Comparison of ENCODE assay signal across 8 cellular contexts in the genomic region with DNA sequence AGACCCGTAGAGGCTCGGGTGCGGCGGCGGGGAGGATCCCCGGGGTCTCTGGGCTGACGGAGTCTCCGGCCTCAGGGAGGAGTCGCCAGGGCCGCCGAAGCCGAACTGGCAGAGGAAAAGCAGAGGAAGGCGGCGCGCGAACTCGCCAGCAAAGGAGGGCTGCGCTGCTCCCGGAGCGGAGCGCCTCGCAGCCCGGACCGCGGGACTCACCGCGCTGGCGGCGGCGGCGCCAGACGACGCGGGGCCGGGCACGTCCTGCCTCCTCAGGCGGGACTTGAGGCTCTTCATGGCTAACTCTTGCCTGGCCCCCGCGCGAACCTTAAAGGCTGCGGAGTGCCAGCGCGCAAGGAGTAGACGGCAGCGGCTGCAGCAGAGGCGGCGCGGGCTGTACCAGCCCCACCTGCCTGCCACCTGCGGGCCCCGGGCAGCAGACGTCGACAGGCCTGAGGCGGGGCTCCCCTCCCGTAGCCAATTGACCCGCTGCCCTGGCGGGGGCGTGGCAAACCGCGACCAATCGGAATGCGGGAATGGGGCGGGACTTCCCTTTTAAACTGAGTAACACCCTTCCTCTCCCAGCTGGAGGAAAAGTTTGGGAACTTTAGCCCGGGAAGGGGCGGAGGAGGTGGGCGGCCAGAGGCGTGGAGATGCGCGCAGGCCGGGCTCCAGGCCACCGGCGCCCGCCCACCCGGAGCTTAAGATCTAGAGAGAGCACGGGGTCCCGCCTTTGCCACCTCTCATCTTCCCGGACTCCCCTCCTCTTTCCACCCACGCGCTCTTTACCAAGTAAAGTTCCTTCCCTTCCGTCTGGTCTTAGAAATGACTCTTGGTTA. TPM values are rescaled to one million over a fixed set of nuclear protein-coding genes. Genes with fewer than 3 reads are reported as not detected.
A peak's percentile ranks its signal among the peaks of the same experiment; 100 is the strongest.
DNase-seq lines count a peak whose midpoint lies in the region; ATAC-seq and TF ChIP-seq lines count a peak whose summit lies in the region.

A gene with protein sequence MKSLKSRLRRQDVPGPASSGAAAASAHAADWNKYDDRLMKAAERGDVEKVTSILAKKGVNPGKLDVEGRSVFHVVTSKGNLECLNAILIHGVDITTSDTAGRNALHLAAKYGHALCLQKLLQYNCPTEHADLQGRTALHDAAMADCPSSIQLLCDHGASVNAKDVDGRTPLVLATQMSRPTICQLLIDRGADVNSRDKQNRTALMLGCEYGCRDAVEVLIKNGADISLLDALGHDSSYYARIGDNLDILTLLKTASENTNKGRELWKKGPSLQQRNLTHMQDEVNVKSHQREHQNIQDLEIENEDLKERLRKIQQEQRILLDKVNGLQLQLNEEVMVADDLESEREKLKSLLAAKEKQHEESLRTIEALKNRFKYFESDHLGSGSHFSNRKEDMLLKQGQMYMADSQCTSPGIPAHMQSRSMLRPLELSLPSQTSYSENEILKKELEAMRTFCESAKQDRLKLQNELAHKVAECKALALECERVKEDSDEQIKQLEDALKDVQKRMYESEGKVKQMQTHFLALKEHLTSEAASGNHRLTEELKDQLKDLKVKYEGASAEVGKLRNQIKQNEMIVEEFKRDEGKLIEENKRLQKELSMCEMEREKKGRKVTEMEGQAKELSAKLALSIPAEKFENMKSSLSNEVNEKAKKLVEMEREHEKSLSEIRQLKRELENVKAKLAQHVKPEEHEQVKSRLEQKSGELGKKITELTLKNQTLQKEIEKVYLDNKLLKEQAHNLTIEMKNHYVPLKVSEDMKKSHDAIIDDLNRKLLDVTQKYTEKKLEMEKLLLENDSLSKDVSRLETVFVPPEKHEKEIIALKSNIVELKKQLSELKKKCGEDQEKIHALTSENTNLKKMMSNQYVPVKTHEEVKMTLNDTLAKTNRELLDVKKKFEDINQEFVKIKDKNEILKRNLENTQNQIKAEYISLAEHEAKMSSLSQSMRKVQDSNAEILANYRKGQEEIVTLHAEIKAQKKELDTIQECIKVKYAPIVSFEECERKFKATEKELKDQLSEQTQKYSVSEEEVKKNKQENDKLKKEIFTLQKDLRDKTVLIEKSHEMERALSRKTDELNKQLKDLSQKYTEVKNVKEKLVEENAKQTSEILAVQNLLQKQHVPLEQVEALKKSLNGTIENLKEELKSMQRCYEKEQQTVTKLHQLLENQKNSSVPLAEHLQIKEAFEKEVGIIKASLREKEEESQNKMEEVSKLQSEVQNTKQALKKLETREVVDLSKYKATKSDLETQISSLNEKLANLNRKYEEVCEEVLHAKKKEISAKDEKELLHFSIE (N-terminal part only) (minus strand): TSS at position 439 of the 830 bp plus-strand sequence. CDS start 151 bp downstream, at position 288.

- no peak within 1 kb of the TSS for H3K27ac Mint-ChIP-seq in CD8-positive, alpha-beta T cell

- under 1% methylated on average over 79 of the region's 79 CpGs for WGBS in HUES64
- 0 to 2% methylated on average over 17 to 30 of the region's 79 CpGs for WGBS in esophagus squamous epithelium, 2 donors

- peaks cover 47% of the 10 kb centered on the region for H3K27me3 Mint-ChIP-seq in CD8-positive, alpha-beta T cell (ENCODE audit: low read depth)

- peaks cover 24% of the 10 kb centered on the region for H3K27me3 ChIP-seq in CD8-positive, alpha-beta T cell (ENCODE audit: insufficient read depth, low read length)
- H3K27me3 ChIP-seq in HUES64 (ENCODE audit: insufficient read depth, low read length) (peaks cover 8% of the 10 kb centered on the region; the same call in 1 of the 2 replicates), PC-9 (ENCODE audit: insufficient read depth, low read depth) (no peaks in the 10 kb centered on the region), esophagus squamous epithelium (peaks cover 0 to 7% (median 0%) of the 10 kb centered on the region in 4 donors), mucosa of stomach (ENCODE audit: control insufficient read depth, insufficient read depth, low read length) (no peaks in the 10 kb centered on the region)

- intact Hi-C loops in CD8-positive, alpha-beta T cell (cut with DNase I, micrococcal nuclease), result no loop called here
- intact Hi-C loops in PC-9 (cut with micrococcal nuclease; ENCODE audit: unreplicated experiment) (loop anchor here (1.0 to 5.0 kb wide), 4 partner anchors 17 to 61 kb away; no protein-coding TSS in a partner anchor), esophagus squamous epithelium (cut with DNase I) (no loop called here)

- peaks cover 35% of the 10 kb centered on the region for H3K79me2 ChIP-seq in PC-9 (ENCODE audit: low read depth)

- peak within 1 kb of the TSS; percentile 98 for H3K4me2 ChIP-seq in PC-9

- peak; percentile 97 for ATAC-seq in CD8-positive, alpha-beta T cell
- ATAC-seq in GM21423 (IDR thresholded peaks at IDR 0.05; ENCODE audit: unreplicated experiment), result peak; percentile 93

- H2AFZ ChIP-seq in PC-9, result peak within 1 kb of the TSS; percentile 92

- no TSS peak for BruUV-seq in PC-9 (replicated peaks; lab: Mats Ljungman, UMichigan)

- DNase-seq in CD8-positive, alpha-beta T cell, result peak; percentile 29 to 72 (median 53)
- DNase-seq in PC-9 (peak; percentile 86 to 99), esophagus squamous epithelium (lab: John Stamatoyannopoulos, UW) (peak; percentile 46)
- peak; percentile 23 to 54 for DNase-seq in activated T-helper 1 cell treated with anti-CD3 and anti-CD28 coated beads, Interleukin-2, amount 50 U/mL, for 16 hours (ENCODE audit: low read depth in 1 of 2, low spot score in 1 of 2)
- peak; percentile 32 to 40 for DNase-seq in stimulated activated CD8-positive, alpha-beta memory T cell treated with anti-CD3 and anti-CD28 coated beads, Interleukin-4, amount 100 ng/mL, for 4 hours (ENCODE audit: low read depth in 2 of 2, low spot score in 1 of 2)

- H3K9me3 Mint-ChIP-seq in CD8-positive, alpha-beta T cell, result no peaks in the 10 kb centered on the region

- TF ChIP-seq POLR2A in esophagus squamous epithelium (IDR thresholded peaks at IDR 0.05), result peak in 3 of 4 donors; percentile 81 to 96 (median 93)

- POLR2A ChIA-PET in CD8-positive, alpha-beta T cell (lab: Charles Lee), result no interaction called here
- POLR2A ChIA-PET in PC-9 (lab: Charles Lee; ENCODE audit: unreplicated experiment), result interaction anchor here (0.5 to 0.9 kb wide), 3 partner anchors 18 to 912 kb away, joined by 4 to 7 read pairs (median 5); no protein-coding TSS in a partner anchor

- H4K20me1 ChIP-seq in PC-9 (ENCODE audit: insufficient read depth), result no peaks in the 10 kb centered on the region

- H3K27ac ChIP-seq in CD8-positive, alpha-beta T cell (ENCODE audit: low read depth, low read length), result no peak within 1 kb of the TSS
- H3K27ac ChIP-seq in HUES64 (ENCODE audit: low read depth, low read length), result peak within 1 kb of the TSS; percentile 83
- peak within 1 kb of the TSS; percentile 75 for H3K27ac ChIP-seq in PC-9
- peak within 1 kb of the TSS; percentile 90 to 98 (median 98) for H3K27ac ChIP-seq in esophagus squamous epithelium

- H3K9me2 ChIP-seq in PC-9 (ENCODE audit: insufficient read depth), result no peaks in the 10 kb centered on the region

- peaks cover 20% of the 10 kb centered on the region for H3K4me1 ChIP-seq in CD8-positive, alpha-beta T cell (ENCODE audit: insufficient read depth, low read length)
- H3K4me1 ChIP-seq in HUES64 (ENCODE audit: insufficient read depth, low read length) (peaks cover 22% of the 10 kb centered on the region), PC-9 (replicated peaks; ENCODE audit: insufficient read depth) (peaks cover 24% of the 10 kb centered on the region), esophagus squamous epithelium (peaks cover 0 to 46% (median 0%) of the 10 kb centered on the region in 3 donors), mucosa of stomach (ENCODE audit: control insufficient read depth, insufficient read depth, low read length) (peaks cover 6% of the 10 kb centered on the region)

- CTCF ChIA-PET in CD8-positive, alpha-beta T cell (lab: Charles Lee), result no interaction called here
- CTCF ChIA-PET in PC-9 (lab: Charles Lee), result interaction anchor here (0.6 to 0.7 kb wide), 2 partner anchors 20 to 41 kb away, joined by 3 to 4 read pairs; no protein-coding TSS in a partner anchor

- no peaks in the 10 kb centered on the region for H3K36me3 ChIP-seq in CD8-positive, alpha-beta T cell (ENCODE audit: insufficient read depth, low read length)
- H3K36me3 ChIP-seq in HUES64 (ENCODE audit: insufficient read depth, low read length), result no peaks in the 10 kb centered on the region
- 0 out of 2 replicates have a peak, but pooled peaks cover 5% of the 10 kb centered on the region for H3K36me3 ChIP-seq in PC-9 (ENCODE audit: low read depth)
- H3K36me3 ChIP-seq in esophagus squamous epithelium, result no peaks in the 10 kb centered on the region
- no peaks in the 10 kb centered on the region for H3K36me3 ChIP-seq in mucosa of stomach (ENCODE audit: control insufficient read depth, insufficient read depth, low read length)

- no peaks in the 10 kb centered on the region for H3K36me3 Mint-ChIP-seq in CD8-positive, alpha-beta T cell

- peak within 1 kb of the TSS; percentile 84 for H3K4me3 Mint-ChIP-seq in CD8-positive, alpha-beta T cell

- H3K4me3 ChIP-seq in CD8-positive, alpha-beta T cell (ENCODE audit: low read depth, low read length), result peak within 1 kb of the TSS; percentile 50
- H3K4me3 ChIP-seq in HUES64 (ENCODE audit: low read length) (peak within 1 kb of the TSS; percentile 88), PC-9 (peak within 1 kb of the TSS; percentile 93), esophagus squamous epithelium (peak within 1 kb of the TSS; percentile 79 to 92 (median 90)), mucosa of stomach (ENCODE audit: low read length) (peak within 1 kb of the TSS; percentile 91)

- peaks cover 15% of the 10 kb centered on the region for H3K4me1 Mint-ChIP-seq in CD8-positive, alpha-beta T cell (ENCODE audit: low read depth)

- peaks cover 13% of the 10 kb centered on the region; the same call in 1 of the 2 replicates for H3F3A ChIP-seq in PC-9 (ENCODE audit: insufficient read depth, low read depth)

- H3K9ac ChIP-seq in HUES64 (ENCODE audit: low read depth, low read length) (peak within 1 kb of the TSS; percentile 73), mucosa of stomach (ENCODE audit: low read length) (peak within 1 kb of the TSS; percentile 87)

- H3K9me3 ChIP-seq in CD8-positive, alpha-beta T cell (ENCODE audit: low read length), result no peaks in the 10 kb centered on the region
- H3K9me3 ChIP-seq in HUES64 (ENCODE audit: insufficient read depth, low read depth, low read length) (no peaks in the 10 kb centered on the region), PC-9 (ENCODE audit: insufficient read depth, low read depth) (no peaks in the 10 kb centered on the region), esophagus squamous epithelium (no peaks in the 10 kb centered on the region), mucosa of stomach (ENCODE audit: control insufficient read depth, low read length) (no peaks in the 10 kb centered on the region)

- no peak for TF ChIP-seq CTCF in CD8-positive, alpha-beta T cell (IDR thresholded peaks at IDR 0.05)
- TF ChIP-seq CTCF in PC-9 (conservative IDR thresholded peaks at IDR 0.05), result no peak
- TF ChIP-seq CTCF in esophagus squamous epithelium (IDR thresholded peaks at IDR 0.05), result peak in 3 of 6 experiments; percentile 15 to 28 (median 27)

RNA-seq across cellular contexts. Expression of the gene that starts here (rescaled TPM):
- under 1 TPM in 1 of 2 experiments, not detected in 1; 0.30 TPM for total RNA-seq in CD8-positive, alpha-beta T cell
- polyA plus RNA-seq in HUES64 (2013, experiment 1 of 2), result 19.1 TPM
- polyA plus RNA-seq in HUES64 (2013, experiment 2 of 2), result 28.1 TPM
- 59.9 and 64.5 TPM in 2 replicates for total RNA-seq in PC-9 (2021)
- 10 to 100 TPM; 18.3 to 55.3 (median 29.8) TPM for total RNA-seq in esophagus squamous epithelium

Comparison
In these comparisons a context has a peak if more than half of its experiments do, and no peak if none do; other contexts are left out.
1. RNA of the gene that starts here (total RNA-seq): 59.9 to 64.5 TPM in PC-9 and 18.3 to 55.3 TPM in esophagus squamous epithelium; 0.30 TPM in CD8-positive, alpha-beta T cell; every median in the first group is over 10 times any median in the second.
2. Peak in DNase-seq, ATAC-seq and H3K4me3 ChIP-seq in CD8-positive, alpha-beta T cell; RNA of the gene not detected or under 1 TPM.
3. DNase-seq: peak in every context shown above with its lines; median percentile 92 in PC-9; 53 in CD8-positive, alpha-beta T cell; 46 in esophagus squamous epithelium; 38 in activated T-helper 1 cell treated with anti-CD3 and anti-CD28 coated beads, Interleukin-2, amount 50 U/mL, for 16 hours; 36 in stimulated activated CD8-positive, alpha-beta memory T cell treated with anti-CD3 and anti-CD28 coated beads, Interleukin-4, amount 100 ng/mL, for 4 hours.
4. Peak in every context shown above with its lines, with median percentiles within 50 percentile points of each other: H3K4me3 ChIP-seq.